22 cellular contexts compared by ENCODE assay signal in genomic region chr12:52353766-52354165, GRCh38. TPM values are rescaled to one million over a fixed set of nuclear protein-coding genes. Genes with fewer than 3 reads are reported as not detected.
A peak's percentile ranks its signal among the peaks of the same experiment; 100 is the strongest.
DNase-seq lines count a peak whose midpoint lies in the region; ATAC-seq and TF ChIP-seq lines count a peak whose summit lies in the region.
"Had no signal": no experiment of that assay in that cellular context is flagged by ENCODE, and none has a peak within 500 bp of the region (broad histone marks: within the 10 kb centered on the region; RNA-seq: fewer than 3 reads in every experiment).

No MANE protein-coding gene starts in this region.

- no peak overlapping the region for H2BK5ac ChIP-seq in trophoblast cell (ENCODE audit: low read depth, low read length, poor library complexity)

- H3K4me1 ChIP-seq in trophoblast cell (ENCODE audit: control insufficient read depth in 1 of 2, insufficient read depth in 2 of 2, low read length in 2 of 2) = no peaks in the 10 kb centered on the region
- H3K4me1 ChIP-seq: A549 had no signal

- H3K14ac ChIP-seq in trophoblast cell (ENCODE audit: low read length) = no peak overlapping the region

- no peaks in the 10 kb centered on the region for H3K9me3 ChIP-seq in T-helper 17 cell (ENCODE audit: control insufficient read depth, low read length, poor library complexity, severe bottlenecking)
- H3K9me3 ChIP-seq in trophoblast cell (ENCODE audit: insufficient read depth, low read depth, low read length) = peaks cover 2% of the 10 kb centered on the region
- H3K9me3 ChIP-seq: A549, SK-N-SH had no signal

- no peak overlapping the region for H4K12ac ChIP-seq in trophoblast cell (ENCODE audit: low read depth, low read length)

- peaks cover 0 to 22% (median 2%) of the 10 kb centered on the region in 3 donors for H3K27me3 Mint-ChIP-seq in CD14-positive monocyte (ENCODE audit: low read depth in 3 of 3)
- H3K27me3 Mint-ChIP-seq in T-helper 17 cell = peaks cover 23% of the 10 kb centered on the region

- ATAC-seq in T-helper 17 cell = no peak
- no peak for ATAC-seq in GM21737 (IDR thresholded peaks at IDR 0.05; ENCODE audit: unreplicated experiment)
- ATAC-seq: A549, PC-3 had no signal

- H3K79me2 ChIP-seq in trophoblast cell (ENCODE audit: control insufficient read depth, insufficient read depth, low read length, poor library complexity) = no peaks in the 10 kb centered on the region

- H3K79me1 ChIP-seq in trophoblast cell (ENCODE audit: low read length) = no peaks in the 10 kb centered on the region

- H3K23ac ChIP-seq in trophoblast cell (ENCODE audit: low read length) = no peak overlapping the region

- H3K27ac ChIP-seq in trophoblast cell (ENCODE audit: low read depth, low read length) = no peak overlapping the region
- H3K27ac ChIP-seq: A549; BLaER1 treated with 17β-estradiol and CSF1 and Interleukin-3, amounts not matched to agents 10 nM and 100 nM; KMS-11 had no signal

- H3K27ac Mint-ChIP-seq in CD14-positive monocyte = no peak overlapping the region
- H3K27ac Mint-ChIP-seq in T-helper 17 cell = peak overlapping the region; percentile 41
- H3K27ac Mint-ChIP-seq: IgD-negative memory B cell had no signal

- no peak overlapping the region for H2AK5ac ChIP-seq in trophoblast cell (ENCODE audit: low read length)

- WGBS in trophoblast cell (ENCODE audit: extremely low coverage, insufficient coverage, insufficient read length) = no CpG with 5 or more reads among the region's 3 CpGs

- no peak overlapping the region for H2AFZ ChIP-seq in trophoblast cell (ENCODE audit: insufficient read depth, low read length, poor library complexity)

- H3K4me2 ChIP-seq in trophoblast cell (ENCODE audit: low read length) = no peak overlapping the region
- H3K4me2 ChIP-seq: A549; BLaER1 treated with 17β-estradiol and CSF1 and Interleukin-3, amounts not matched to agents 10 nM and 100 nM; KMS-11; SK-N-SH had no signal

- H3K36me3 ChIP-seq in trophoblast cell (ENCODE audit: control insufficient read depth in 1 of 2, insufficient read depth in 2 of 2, low read length in 2 of 2) = no peaks in the 10 kb centered on the region
- H3K36me3 ChIP-seq: BLaER1 treated with 17β-estradiol and CSF1 and Interleukin-3, amounts not matched to agents 10 nM and 100 nM had no signal

- H3K27me3 ChIP-seq in trophoblast cell (ENCODE audit: insufficient read depth, low read length) = no peaks in the 10 kb centered on the region
- H3K27me3 ChIP-seq: BLaER1 treated with 17β-estradiol and CSF1 and Interleukin-3, amounts not matched to agents 10 nM and 100 nM had no signal

- no peak for TF ChIP-seq CTCF in CD14-positive monocyte (IDR thresholded peaks at IDR 0.05)

- H3K9me3 Mint-ChIP-seq in CD14-positive monocyte = no peaks in the 10 kb centered on the region
- H3K9me3 Mint-ChIP-seq: CD4-positive, alpha-beta memory T cell; IgD-negative memory B cell had no signal

- H2BK120ac ChIP-seq in trophoblast cell (ENCODE audit: insufficient read depth, low read length, poor library complexity) = no peak overlapping the region

- H2BK12ac ChIP-seq in trophoblast cell (ENCODE audit: low read length) = no peak overlapping the region

- no peak overlapping the region for H4K91ac ChIP-seq in trophoblast cell (ENCODE audit: low read depth, low read length)

- no peak overlapping the region for H4K8ac ChIP-seq in trophoblast cell (ENCODE audit: low read depth, low read length)

- H3K18ac ChIP-seq in trophoblast cell (ENCODE audit: low read length) = no peak overlapping the region

- intact Hi-C loops in CD14-positive monocyte (cut with micrococcal nuclease) = no loop called here

- H3K4me3 ChIP-seq in trophoblast cell (ENCODE audit: low read depth, low read length) = peak overlapping the region; percentile 14
- H3K4me3 ChIP-seq: A549; BLaER1 treated with 17β-estradiol and CSF1 and Interleukin-3, amounts not matched to agents 10 nM and 100 nM had no signal

- no peaks in the 10 kb centered on the region for H3K4me1 Mint-ChIP-seq in CD14-positive monocyte
- peaks cover 27% of the 10 kb centered on the region for H3K4me1 Mint-ChIP-seq in T-helper 17 cell

- H3K36me3 Mint-ChIP-seq in CD14-positive monocyte (no peaks in the 10 kb centered on the region), T-helper 17 cell (ENCODE audit: low read depth) (peaks cover 2% of the 10 kb centered on the region)
- H3K36me3 Mint-ChIP-seq: CD4-positive, alpha-beta memory T cell; IgD-negative memory B cell had no signal

- no peak overlapping the region for H3K9ac ChIP-seq in trophoblast cell (ENCODE audit: low read length)
- H3K9ac ChIP-seq: BLaER1 treated with 17β-estradiol and CSF1 and Interleukin-3, amounts not matched to agents 10 nM and 100 nM; KMS-11; SK-N-SH had no signal

- H3K4ac ChIP-seq in trophoblast cell (ENCODE audit: low read depth, low read length) = no peak overlapping the region

- peak; percentile 39 for DNase-seq in activated effector memory CD4-positive, alpha-beta T cell treated with anti-CD3 and anti-CD28 coated beads, Interleukin-2, amount 50 U/mL, for 16 hours
- no peak for DNase-seq in activated effector memory CD4-positive, alpha-beta T cell treated with Interleukin-2 at 50 U/mL for 16 hours
- DNase-seq in CD14-positive monocyte (ENCODE audit: low spot score) (peak; percentile 18), T-helper 17 cell (no peak), trophoblast cell (no peak), NCI-H345 treated with DMSO at 0.1 percent for 48 hours (lab: John Stamatoyannopoulos, UW; ENCODE audit: unreplicated experiment) (no peak)
- DNase-seq: AML-193; CD4-positive, alpha-beta memory T cell; HCEC 1CT; MM.1S; NCI-H2029; NCI-H526 treated with DMSO at 0.1 percent for 48 hours; NK-92 treated with Interleukin-12 subunit alpha and Interleukin-12 subunit beta, amount 100 ng/mL, for 24 hours; PC-3; SK-N-SH had no signal

- H3K4me3 Mint-ChIP-seq in CD14-positive monocyte (no peak overlapping the region), T-helper 17 cell (no peak overlapping the region)
- H3K4me3 Mint-ChIP-seq: CD4-positive, alpha-beta memory T cell; IgD-negative memory B cell had no signal

RNA-seq across cellular contexts. Expression of gene KRT85, which starts 13.5 kb away (rescaled TPM):
- not detected for polyA plus RNA-seq in CD14-positive monocyte
- total RNA-seq in T-helper 17 cell = not detected
- polyA plus RNA-seq in trophoblast cell (2013) = not detected in 2 replicates
- total RNA-seq: CD4-positive, alpha-beta memory T cell; H1; NCI-H460; PC-3 had no signal
- polyA plus RNA-seq: CD4-positive, alpha-beta memory T cell; H1; IgD-negative memory B cell; SK-N-SH had no signal

RNA-seq across cellular contexts. Expression of gene KRT84, which starts 31.7 kb away (rescaled TPM):
- polyA plus RNA-seq in CD14-positive monocyte = not detected
- total RNA-seq in T-helper 17 cell = not detected
- not detected in 2 replicates for polyA plus RNA-seq in trophoblast cell (2013)
- total RNA-seq: CD4-positive, alpha-beta memory T cell; H1; NCI-H460 had no signal
- polyA plus RNA-seq: A549; CD4-positive, alpha-beta memory T cell; H1; IgD-negative memory B cell; SK-N-SH had no signal

RNA-seq across cellular contexts. Expression of gene KRT83, which starts 32.6 kb away (rescaled TPM):
- not detected for polyA plus RNA-seq in CD14-positive monocyte
- total RNA-seq in T-helper 17 cell = not detected
- not detected in 2 replicates for polyA plus RNA-seq in trophoblast cell (2013)
- total RNA-seq: CD4-positive, alpha-beta memory T cell; H1 had no signal
- polyA plus RNA-seq: CD4-positive, alpha-beta memory T cell; H1; IgD-negative memory B cell had no signal

RNA-seq across cellular contexts. Expression of gene KRT82, which starts 52.4 kb away (rescaled TPM):
- polyA plus RNA-seq in CD14-positive monocyte = not detected
- total RNA-seq in T-helper 17 cell = not detected
- polyA plus RNA-seq in trophoblast cell (2013) = 0.01 TPM in 2 replicates
- total RNA-seq: CD4-positive, alpha-beta memory T cell; H1; NCI-H460 had no signal
- polyA plus RNA-seq: A549; CD4-positive, alpha-beta memory T cell; H1; IgD-negative memory B cell; SK-N-SH had no signal

Comparison
In these comparisons a context has a peak if more than half of its experiments do, and no peak if none do; other contexts are left out.
1. DNase-seq: peak in activated effector memory CD4-positive, alpha-beta T cell treated with anti-CD3 and anti-CD28 coated beads, Interleukin-2, amount 50 U/mL, for 16 hours (single experiment) and CD14-positive monocyte (single experiment); none in activated effector memory CD4-positive, alpha-beta T cell treated with Interleukin-2 at 50 U/mL for 16 hours (single experiment), T-helper 17 cell (0 of 3), trophoblast cell (0 of 2) and NCI-H345 treated with DMSO at 0.1 percent for 48 hours (single experiment).